1 cellular context compared by ENCODE assay signal in genomic region chr12:5912437-5913334, GRCh38.
TF ChIP-seq lines count a peak whose summit lies in the region.

No MANE protein-coding gene starts in this region.

TF ChIP-seq in IMR-90, 13 proteins besides CTCF, POLR2A, EP300 and RAD21:
- TF ChIP-seq, protein P1, sequence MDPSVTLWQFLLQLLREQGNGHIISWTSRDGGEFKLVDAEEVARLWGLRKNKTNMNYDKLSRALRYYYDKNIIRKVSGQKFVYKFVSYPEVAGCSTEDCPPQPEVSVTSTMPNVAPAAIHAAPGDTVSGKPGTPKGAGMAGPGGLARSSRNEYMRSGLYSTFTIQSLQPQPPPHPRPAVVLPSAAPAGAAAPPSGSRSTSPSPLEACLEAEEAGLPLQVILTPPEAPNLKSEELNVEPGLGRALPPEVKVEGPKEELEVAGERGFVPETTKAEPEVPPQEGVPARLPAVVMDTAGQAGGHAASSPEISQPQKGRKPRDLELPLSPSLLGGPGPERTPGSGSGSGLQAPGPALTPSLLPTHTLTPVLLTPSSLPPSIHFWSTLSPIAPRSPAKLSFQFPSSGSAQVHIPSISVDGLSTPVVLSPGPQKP (IDR thresholded peaks at IDR 0.05; ENCODE audit: borderline replicate concordance, low read depth, low read length): no peak
- no peak for TF ChIP-seq CEBPB (IDR thresholded peaks at IDR 0.05; ENCODE audit: low read depth, low read length)
- no peak for TF ChIP-seq MAFK (IDR thresholded peaks at IDR 0.05; ENCODE audit: low read depth, low read length)
- TF ChIP-seq FOS (IDR thresholded peaks at IDR 0.05; ENCODE audit: low read depth, low read length): no peak
- no peak for TF ChIP-seq BHLHE40 (IDR thresholded peaks at IDR 0.05; ENCODE audit: low read depth, low read length)
